ENCODE assay signal across 30 cellular contexts in the genomic region with DNA sequence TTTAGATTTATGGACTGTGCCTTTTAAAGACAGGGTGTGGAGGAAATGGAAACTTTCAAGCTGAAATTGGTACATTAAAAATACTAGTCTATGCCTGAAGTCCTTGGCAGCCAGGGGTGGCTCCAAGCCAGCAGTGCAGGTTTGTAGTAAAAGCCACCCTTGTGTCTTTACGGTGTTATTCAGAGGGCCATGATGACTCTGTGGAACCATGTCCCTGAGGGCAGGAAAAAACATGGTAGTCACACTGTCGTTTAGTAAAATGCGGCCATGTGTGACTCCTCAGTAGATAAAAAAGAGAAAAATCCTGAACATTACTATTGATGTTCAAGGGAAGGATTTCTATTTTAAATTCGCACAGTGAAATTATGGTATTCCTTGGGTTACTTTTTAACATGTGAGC. TPM values are rescaled to one million over a fixed set of nuclear protein-coding genes. Genes with fewer than 3 reads are reported as not detected.
A peak's percentile ranks its signal among the peaks of the same experiment; 100 is the strongest.
DNase-seq lines count a peak whose midpoint lies in the region; FAIRE-seq and TF ChIP-seq lines count a peak whose summit lies in the region.
"Had no signal": no experiment of that assay in that cellular context is flagged by ENCODE, and none has a peak within 500 bp of the region (broad histone marks: within the 10 kb centered on the region; RNA-seq: fewer than 3 reads in every experiment).

No MANE protein-coding gene starts in this region.

- no peak overlapping the region for H3K23ac ChIP-seq in trophoblast cell (ENCODE audit: low read length)

- no peak overlapping the region for H4K8ac ChIP-seq in trophoblast cell (ENCODE audit: low read depth, low read length)

- H3K4me1 ChIP-seq in kidney (ENCODE audit: control insufficient read depth in 1 of 2, insufficient read depth in 1 of 2, low read depth in 1 of 2, low read length in 2 of 2) (peaks cover 11 to 18% of the 10 kb centered on the region in 2 donors), trophoblast cell (ENCODE audit: control insufficient read depth in 1 of 2, insufficient read depth in 2 of 2, low read length in 2 of 2) (no peaks in the 10 kb centered on the region)

- DNase-seq in RPMI7951 (ENCODE audit: low read depth): peak; percentile 40
- peak; percentile 86 for DNase-seq in kidney
- DNase-seq in trophoblast cell: peak; percentile 16 to 64
- no peak for DNase-seq in HT-29 (ENCODE audit: low spot score)
- no peak for DNase-seq in NCI-H146 treated with DMSO at 0.1 percent for 48 hours (lab: John Stamatoyannopoulos, UW; ENCODE audit: unreplicated experiment)
- DNase-seq in GM13976 (ENCODE audit: low spot score): no peak
- DNase-seq in activated effector memory CD4-positive, alpha-beta T cell treated with anti-CD3 and anti-CD28 coated beads, Interleukin-2, amount 50 U/mL, for 16 hours: no peak
- DNase-seq: activated B cell treated with CpG ODN at 0.5 μM for 24 hours; activated CD4-positive, alpha-beta T cell treated with anti-CD3 and anti-CD28 coated beads, Interleukin-2, amount 10 ng/mL, durations not matched to agents 7 days and 5 days; activated effector memory CD4-positive, alpha-beta T cell treated with Interleukin-2 at 50 U/mL for 16 hours; activated naive CD8-positive, alpha-beta T cell treated with anti-CD3 and anti-CD28 coated beads for 36 hours; activated T-cell treated with anti-CD3 and anti-CD28 coated beads, Interleukin-2, amount 50 U/mL, for 1 hour; aorta; CD4-positive, alpha-beta memory T cell; effector memory CD4-positive, alpha-beta T cell; EL; erythroblast; NCI-H1092 treated with DMSO at 0.1 percent for 48 hours; NCI-H187; NCI-H2171 treated with DMSO at 0.1 percent for 48 hours; NCI-H510A; pancreas; RPMI8226; stimulated activated naive CD4-positive, alpha-beta T cell treated with Interleukin-2 at 50 U/mL for 16 hours had no signal

- H3K36me3 ChIP-seq in kidney (ENCODE audit: control insufficient read depth in 1 of 2, insufficient read depth in 2 of 2, low read length in 2 of 2): peaks cover 0 to 7% of the 10 kb centered on the region in 2 donors
- H3K36me3 ChIP-seq in trophoblast cell (ENCODE audit: control insufficient read depth in 1 of 2, insufficient read depth in 2 of 2, low read length in 2 of 2): peaks cover 9 to 10% of the 10 kb centered on the region in 2 experiments

- no peak overlapping the region for H4K91ac ChIP-seq in trophoblast cell (ENCODE audit: low read depth, low read length)

- WGBS in trophoblast cell (ENCODE audit: extremely low coverage, insufficient coverage, insufficient read length): no CpG with 5 or more reads among the region's 4 CpGs

- intact Hi-C loops in kidney (cut with DNase I): loop anchor here (10.0 kb wide), 1 partner anchor 228 kb away; no protein-coding TSS in a partner anchor

- H2BK12ac ChIP-seq in trophoblast cell (ENCODE audit: low read length): no peak overlapping the region

- H3K9me3 ChIP-seq in kidney (ENCODE audit: control insufficient read depth in 1 of 2, low read length in 2 of 2) (no peaks in the 10 kb centered on the region), trophoblast cell (ENCODE audit: insufficient read depth, low read depth, low read length) (no peaks in the 10 kb centered on the region)
- H3K9me3 ChIP-seq: pancreas, testis had no signal

- H3K4ac ChIP-seq in trophoblast cell (ENCODE audit: low read depth, low read length): no peak overlapping the region

- H2AK5ac ChIP-seq in trophoblast cell (ENCODE audit: low read length): no peak overlapping the region

- no peak overlapping the region for H2AFZ ChIP-seq in trophoblast cell (ENCODE audit: insufficient read depth, low read length, poor library complexity)

- no peaks in the 10 kb centered on the region for H3K27me3 ChIP-seq in trophoblast cell (ENCODE audit: insufficient read depth, low read length)
- H3K27me3 ChIP-seq: cardiac muscle cell, pancreas, testis had no signal

- no peak overlapping the region for H3K14ac ChIP-seq in trophoblast cell (ENCODE audit: low read length)

- H4K12ac ChIP-seq in trophoblast cell (ENCODE audit: low read depth, low read length): no peak overlapping the region

- no peak overlapping the region for H3K18ac ChIP-seq in trophoblast cell (ENCODE audit: low read length)

- H3K4me3 ChIP-seq in kidney (ENCODE audit: low read length in 2 of 2): peak overlapping the region in 1 of 2 donors; percentile 42
- no peak overlapping the region for H3K4me3 ChIP-seq in trophoblast cell (ENCODE audit: low read depth, low read length)
- H3K4me3 ChIP-seq: cardiac muscle cell, coronary artery, pancreas, smooth muscle cell, testis had no signal

- H2BK5ac ChIP-seq in trophoblast cell (ENCODE audit: low read depth, low read length, poor library complexity): no peak overlapping the region

- in situ Hi-C loops in GM13976 (cut with MboI; ENCODE audit: low sequenced_read_pairs, unreplicated experiment): no loop called here

- H2BK120ac ChIP-seq in trophoblast cell (ENCODE audit: insufficient read depth, low read length, poor library complexity): no peak overlapping the region

- no peak overlapping the region for H3K9ac ChIP-seq in kidney (ENCODE audit: low read length in 2 of 2)
- no peak overlapping the region for H3K9ac ChIP-seq in trophoblast cell (ENCODE audit: low read length)

- H3K4me2 ChIP-seq in trophoblast cell (ENCODE audit: low read length): no peak overlapping the region
- H3K4me2 ChIP-seq: smooth muscle cell had no signal

- H3K79me2 ChIP-seq in trophoblast cell (ENCODE audit: control insufficient read depth, insufficient read depth, low read length, poor library complexity): peaks cover 5% of the 10 kb centered on the region

- TF ChIP-seq CTCF in kidney (IDR thresholded peaks at IDR 0.05; ENCODE audit: borderline replicate concordance, extremely low read depth, insufficient read depth): no peak
- no peak for TF ChIP-seq CTCF in GM13976 (IDR thresholded peaks at IDR 0.05; ENCODE audit: borderline replicate concordance, control extremely low read depth, extremely low read depth, insufficient read depth, missing control alignments)

- H3K27ac ChIP-seq in kidney (ENCODE audit: low read depth in 2 of 2, low read length in 2 of 2) (peak overlapping the region; percentile 13 to 16), trophoblast cell (ENCODE audit: low read depth, low read length) (no peak overlapping the region)
- H3K27ac ChIP-seq: cardiac muscle cell, coronary artery, pancreas, testis had no signal

- FAIRE-seq in kidney (lab: Jason Lieb, UNC): no peak
- FAIRE-seq: GM18507, H1, pancreas had no signal

- H3K79me1 ChIP-seq in trophoblast cell (ENCODE audit: low read length): peaks cover 6% of the 10 kb centered on the region

RNA-seq across cellular contexts. Expression of a gene that starts 2.7 kb away (rescaled TPM):
- 4.8 and 5.0 TPM in 2 replicates for total RNA-seq in RPMI7951 (2014; rRNA removed; shearing (Covaris generic))
- 23.7 TPM for total RNA-seq in kidney
- 11.4 TPM for polyA plus RNA-seq in kidney (ENCODE audit: insufficient read depth, low read depth, low replicate concordance)
- 6.9 and 7.8 TPM in 2 replicates for polyA plus RNA-seq in trophoblast cell (2013)
- 7.3 and 13.7 TPM in 2 replicates for total RNA-seq in HT-29 (2014; rRNA removed; shearing (Covaris generic))

Comparison
In these comparisons a context has a peak if more than half of its experiments do, and no peak if none do; other contexts are left out.
1. DNase-seq: peak in RPMI7951 (single experiment), kidney (single experiment) and trophoblast cell (2 of 2); none in HT-29 (single experiment), NCI-H146 treated with DMSO at 0.1 percent for 48 hours (single experiment), GM13976 (single experiment) and activated effector memory CD4-positive, alpha-beta T cell treated with anti-CD3 and anti-CD28 coated beads, Interleukin-2, amount 50 U/mL, for 16 hours (single experiment).